6 cellular contexts compared by ENCODE assay signal in the genomic region with DNA sequence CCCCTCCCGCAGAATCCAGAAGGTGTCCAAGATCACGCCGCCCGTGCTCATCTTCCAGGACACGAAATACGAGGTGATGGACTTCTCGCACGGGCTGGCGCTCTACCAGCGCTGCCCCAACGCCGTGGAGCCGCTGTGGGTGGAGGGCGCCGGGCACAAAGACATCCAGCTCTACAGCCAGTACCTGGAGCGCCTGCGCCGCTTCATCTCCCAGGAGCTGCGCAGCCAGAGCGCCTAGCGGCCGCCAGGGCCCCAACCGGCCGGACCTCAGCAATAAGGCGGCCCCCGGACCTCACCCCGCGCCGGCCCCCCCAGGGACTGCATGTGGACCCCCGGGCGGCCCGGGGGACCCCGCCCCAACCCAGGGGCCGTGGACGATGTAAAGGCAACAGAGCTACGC. TPM values are rescaled to one million over a fixed set of nuclear protein-coding genes. Genes with fewer than 3 reads are reported as not detected.
"Had no signal": no experiment of that assay in that cellular context is flagged by ENCODE, and none has a peak within 500 bp of the region (broad histone marks: within the 10 kb centered on the region; RNA-seq: fewer than 3 reads in every experiment).

No MANE protein-coding gene starts in this region.

RNA-seq across cellular contexts. Expression of a gene that starts 50.5 kb away (rescaled TPM):
- total RNA-seq: activated B cell treated with CpG ODN at 0.5 μM for 24 hours; activated CD4-positive, alpha-beta memory T cell treated with anti-CD3 and anti-CD28 coated beads for 36 hours; activated CD4-positive, alpha-beta memory T cell treated with anti-CD3 and anti-CD28 coated beads, Interleukin-2, amount 10 ng/mL, durations not matched to agents 7 days and 5 days; T-helper 1 cell treated with Interleukin-12 subunit alpha and Interleukin-12 subunit beta and Interleukin-4 antibody, amounts not matched to agents 30 ng/mL and 1 ng/mL, for 36 hours; T-helper 2 cell treated with Interferon-gamma antibody and Interleukin-4, amounts not matched to agents 100 ng/mL and 5 ng/mL, for 36 hours; WTC11 had no signal
